In genomic region chr7:29957521-29957920, GRCh38 we compare ENCODE assay signal across 20 cellular contexts.
"Had no signal": no experiment of that assay in that cellular context is flagged by ENCODE, and none has a peak within 500 bp of the region (broad histone marks: within the 10 kb centered on the region; RNA-seq: fewer than 3 reads in every experiment).

No MANE protein-coding gene starts in this region.

- H3K9me3 ChIP-seq: gastroesophageal sphincter, heart right ventricle, neutrophil, transverse colon, vagina had no signal

- H3K9me3 Mint-ChIP-seq: activated T-helper 1 cell treated with anti-CD3 and anti-CD28 coated beads, Interleukin-12 subunit alpha, Interleukin-12 subunit beta, Interleukin-2, Interleukin-4 antibody, amounts not matched to agents 30 ng/mL and 10 ng/mL and 1 ng/mL, durations not matched to agents 14 hours and 24 hours and 36 hours; immature natural killer cell; T-helper 1 cell treated with Interleukin-12 subunit alpha and Interleukin-12 subunit beta and Interleukin-4 antibody, amounts not matched to agents 30 μg/mL and 1 μg/mL, for 36 hours had no signal

- ATAC-seq: esophagus mucosa; gastroesophageal sphincter; heart right ventricle; left ventricle myocardium superior; naive thymus-derived CD4-positive, alpha-beta T cell had no signal

- DNase-seq: activated CD4-positive, alpha-beta T cell treated with anti-CD3 and anti-CD28 coated beads for 1 hour; brain microvascular endothelial cell; cortex of kidney; heart right ventricle; immature natural killer cell; kidney glomerular epithelial cell; left ventricle myocardium superior; mesendoderm; naive thymus-derived CD4-positive, alpha-beta T cell; retina; stimulated activated CD4-positive, alpha-beta T cell treated with anti-CD3 and anti-CD28 coated beads, Interleukin-2, amount 100 ng/mL, for 24 hours; stimulated activated naive CD4-positive, alpha-beta T cell treated with Interleukin-2 at 50 U/mL for 16 hours; transverse colon had no signal

- H3K4me3 ChIP-seq: gastroesophageal sphincter, heart right ventricle, transverse colon, vagina had no signal

- H3K27ac ChIP-seq: brain microvascular endothelial cell, gastroesophageal sphincter, heart right ventricle, neutrophil, transverse colon, vagina had no signal

- H3K36me3 ChIP-seq: neutrophil, transverse colon had no signal

- H3K4me3 Mint-ChIP-seq: activated naive CD8-positive, alpha-beta T cell; activated T-helper 1 cell treated with anti-CD3 and anti-CD28 coated beads, Interleukin-12 subunit alpha, Interleukin-12 subunit beta, Interleukin-2, Interleukin-4 antibody, amounts not matched to agents 30 ng/mL and 10 ng/mL and 1 ng/mL, durations not matched to agents 14 hours and 24 hours and 36 hours; immature natural killer cell; naive thymus-derived CD4-positive, alpha-beta T cell; T-helper 1 cell treated with Interleukin-12 subunit alpha and Interleukin-12 subunit beta and Interleukin-4 antibody, amounts not matched to agents 30 μg/mL and 1 μg/mL, for 36 hours had no signal

- H3K4me1 ChIP-seq: transverse colon, vagina had no signal

- H3K27me3 Mint-ChIP-seq: activated naive CD8-positive, alpha-beta T cell had no signal

- H3K27me3 ChIP-seq: brain microvascular endothelial cell, gastroesophageal sphincter, heart right ventricle, neutrophil, transverse colon, vagina had no signal

- H3K27ac Mint-ChIP-seq: activated naive CD8-positive, alpha-beta T cell; activated T-helper 1 cell treated with anti-CD3 and anti-CD28 coated beads, Interleukin-12 subunit alpha, Interleukin-12 subunit beta, Interleukin-2, Interleukin-4 antibody, amounts not matched to agents 30 ng/mL and 10 ng/mL and 1 ng/mL, durations not matched to agents 14 hours and 24 hours and 36 hours; naive thymus-derived CD4-positive, alpha-beta T cell; T-helper 1 cell treated with Interleukin-12 subunit alpha and Interleukin-12 subunit beta and Interleukin-4 antibody, amounts not matched to agents 30 μg/mL and 1 μg/mL, for 36 hours had no signal
